In the genomic region with DNA sequence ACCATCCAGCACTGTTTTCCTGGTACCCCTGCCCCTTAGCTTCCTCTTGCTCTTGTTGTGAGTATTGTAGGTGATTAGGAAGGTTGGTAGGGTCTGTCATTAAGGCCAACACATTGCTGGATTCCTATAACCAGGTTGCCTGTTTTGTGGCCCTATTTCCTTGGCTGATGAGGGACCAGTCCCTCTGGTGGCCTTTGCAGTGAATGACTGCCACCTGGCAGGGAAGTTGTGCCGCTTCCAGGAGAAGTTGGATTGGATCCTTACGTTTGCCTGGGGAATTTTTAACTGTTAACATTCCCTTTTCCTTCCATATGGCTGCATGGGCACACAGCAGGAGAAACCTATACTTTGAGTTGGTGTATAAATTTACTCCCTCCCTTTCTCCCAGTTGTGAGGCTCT, we compare ENCODE assay signal across 10 cellular contexts. TPM values are rescaled to one million over a fixed set of nuclear protein-coding genes. Genes with fewer than 3 reads are reported as not detected.
DNase-seq lines count a peak whose midpoint lies in the region; ATAC-seq and TF ChIP-seq lines count a peak whose summit lies in the region.
"Had no signal": no experiment of that assay in that cellular context is flagged by ENCODE, and none has a peak within 500 bp of the region (broad histone marks: within the 10 kb centered on the region; RNA-seq: fewer than 3 reads in every experiment).

No MANE protein-coding gene starts in this region.

- H3K9ac ChIP-seq in MM.1S (ENCODE audit: low read length) (no peak overlapping the region), trophoblast cell (ENCODE audit: low read length) (no peak overlapping the region)

- POLR2A ChIA-PET in CD4-positive, alpha-beta T cell (lab: Charles Lee), result no interaction called here

- no peaks in the 10 kb centered on the region for H3K9me3 ChIP-seq in MM.1S (replicated peaks; ENCODE audit: insufficient read depth, low read length)
- no peaks in the 10 kb centered on the region for H3K9me3 ChIP-seq in trophoblast cell (ENCODE audit: insufficient read depth, low read depth, low read length)
- no peaks in the 10 kb centered on the region for H3K9me3 ChIP-seq in CD4-positive, alpha-beta T cell (ENCODE audit: control insufficient read depth, low read length)
- H3K9me3 ChIP-seq: suprapubic skin had no signal

- no peak overlapping the region for H3K4me3 Mint-ChIP-seq in endothelial cell (ENCODE audit: unreplicated experiment)
- H3K4me3 Mint-ChIP-seq in CD4-positive, alpha-beta T cell, result no peak overlapping the region
- no peak overlapping the region for H3K4me3 Mint-ChIP-seq in stimulated activated effector memory CD8-positive, alpha-beta T cell treated with anti-CD3 and anti-CD28 coated beads, Interleukin-12 subunit alpha, Interleukin-12 subunit beta, amount 100 ng/mL, for 72 hours
- H3K4me3 Mint-ChIP-seq: activated B cell treated with CpG ODN at 0.5 μM for 24 hours had no signal

- TF ChIP-seq CTCF in GM12864 (IDR thresholded peaks at IDR 0.05; ENCODE audit: low read depth, low read length, missing control alignments), result peak; percentile 33
- 0 out of 2 replicates have a peak, but pooled peaks have one; percentile 10 for TF ChIP-seq CTCF in MM.1S (IDR thresholded peaks at IDR 0.05; ENCODE audit: low read length)
- peak; percentile 56 for TF ChIP-seq CTCF in endothelial cell (IDR thresholded peaks at IDR 0.05; ENCODE audit: unreplicated experiment)
- TF ChIP-seq CTCF in CD4-positive, alpha-beta T cell (IDR thresholded peaks at IDR 0.05), result no peak

- H2BK12ac ChIP-seq in trophoblast cell (ENCODE audit: low read length), result no peak overlapping the region

- no peaks in the 10 kb centered on the region for H3F3A ChIP-seq in MM.1S (ENCODE audit: insufficient read depth, low read length)

- peaks cover 14% of the 10 kb centered on the region for H3K4me1 Mint-ChIP-seq in endothelial cell (ENCODE audit: unreplicated experiment)
- H3K4me1 Mint-ChIP-seq in CD4-positive, alpha-beta T cell (ENCODE audit: low read depth), result no peaks in the 10 kb centered on the region
- H3K4me1 Mint-ChIP-seq in stimulated activated effector memory CD8-positive, alpha-beta T cell treated with anti-CD3 and anti-CD28 coated beads, Interleukin-12 subunit alpha, Interleukin-12 subunit beta, amount 100 ng/mL, for 72 hours, result no peaks in the 10 kb centered on the region
- H3K4me1 Mint-ChIP-seq: activated B cell treated with CpG ODN at 0.5 μM for 24 hours had no signal

- H3K36me3 ChIP-seq in MM.1S (replicated peaks; ENCODE audit: insufficient read depth, low read length), result no peaks in the 10 kb centered on the region
- peaks cover 9 to 27% of the 10 kb centered on the region in 2 experiments for H3K36me3 ChIP-seq in trophoblast cell (ENCODE audit: control insufficient read depth in 1 of 2, insufficient read depth in 2 of 2, low read length in 2 of 2)

- H4K8ac ChIP-seq in trophoblast cell (ENCODE audit: low read depth, low read length), result no peak overlapping the region

- no peak overlapping the region for H3K23ac ChIP-seq in trophoblast cell (ENCODE audit: low read length)

- H3K27me3 ChIP-seq in MM.1S (replicated peaks; ENCODE audit: insufficient read depth, low read length) (no peaks in the 10 kb centered on the region), trophoblast cell (ENCODE audit: insufficient read depth, low read length) (no peaks in the 10 kb centered on the region)
- H3K27me3 ChIP-seq in CD4-positive, alpha-beta T cell (ENCODE audit: control insufficient read depth, insufficient read depth, low read length), result no peaks in the 10 kb centered on the region
- H3K27me3 ChIP-seq: suprapubic skin had no signal

- H3K79me1 ChIP-seq in trophoblast cell (ENCODE audit: low read length), result peaks cover 29% of the 10 kb centered on the region

- ATAC-seq in CD4-positive, alpha-beta T cell (ENCODE audit: poor library complexity), result no peak
- ATAC-seq in HG02798 (IDR thresholded peaks at IDR 0.05; ENCODE audit: poor library complexity, unreplicated experiment), result no peak
- no peak for ATAC-seq in stimulated activated effector memory CD8-positive, alpha-beta T cell treated with anti-CD3 and anti-CD28 coated beads, Interleukin-12 subunit alpha, Interleukin-12 subunit beta, amount 100 ng/mL, for 72 hours

- no peak overlapping the region for H3K18ac ChIP-seq in trophoblast cell (ENCODE audit: low read length)

- H4K20me1 ChIP-seq in MM.1S (ENCODE audit: insufficient read depth, low read length), result no peaks in the 10 kb centered on the region

- no peak overlapping the region for H2AK5ac ChIP-seq in trophoblast cell (ENCODE audit: low read length)

- H4K12ac ChIP-seq in trophoblast cell (ENCODE audit: low read depth, low read length), result no peak overlapping the region

- H3K36me3 Mint-ChIP-seq in endothelial cell (ENCODE audit: low read depth, unreplicated experiment), result peaks cover 22% of the 10 kb centered on the region
- H3K36me3 Mint-ChIP-seq in CD4-positive, alpha-beta T cell (ENCODE audit: low read depth), result peaks cover 72% of the 10 kb centered on the region
- H3K36me3 Mint-ChIP-seq in stimulated activated effector memory CD8-positive, alpha-beta T cell treated with anti-CD3 and anti-CD28 coated beads, Interleukin-12 subunit alpha, Interleukin-12 subunit beta, amount 100 ng/mL, for 72 hours, result peaks cover 54% of the 10 kb centered on the region

- H3K79me2 ChIP-seq in MM.1S (ENCODE audit: low read length) (no peaks in the 10 kb centered on the region), trophoblast cell (ENCODE audit: control insufficient read depth, insufficient read depth, low read length, poor library complexity) (peaks cover 6% of the 10 kb centered on the region)

- no peaks in the 10 kb centered on the region for H3K27me3 Mint-ChIP-seq in endothelial cell (ENCODE audit: unreplicated experiment)
- no peaks in the 10 kb centered on the region for H3K27me3 Mint-ChIP-seq in CD4-positive, alpha-beta T cell
- H3K27me3 Mint-ChIP-seq: activated B cell treated with CpG ODN at 0.5 μM for 24 hours had no signal

- H3K27ac ChIP-seq in MM.1S (ENCODE audit: low read length), result no peak overlapping the region
- peak overlapping the region; percentile 37 for H3K27ac ChIP-seq in trophoblast cell (ENCODE audit: low read depth, low read length)
- H3K27ac ChIP-seq in CD4-positive, alpha-beta T cell (ENCODE audit: low read depth, low read length), result no peak overlapping the region
- H3K27ac ChIP-seq: suprapubic skin had no signal

- CTCF ChIA-PET in CD4-positive, alpha-beta T cell (lab: Charles Lee), result no interaction called here

- DNase-seq in GM12864 (ENCODE audit: low read depth) (no peak), MM.1S (no peak), endothelial cell (ENCODE audit: low spot score) (peak; percentile 19), trophoblast cell (peak in 1 of 2 donors; percentile 44)
- DNase-seq in CD4-positive, alpha-beta T cell, result no peak
- DNase-seq in stimulated activated effector memory CD8-positive, alpha-beta T cell treated with anti-CD3 and anti-CD28 coated beads, Interleukin-12 subunit alpha, Interleukin-12 subunit beta, amount 100 ng/mL, for 72 hours (ENCODE audit: low spot score in 2 of 2), result no peak
- DNase-seq: activated B cell treated with CpG ODN at 0.5 μM for 24 hours; stimulated activated CD4-positive, alpha-beta T cell treated with anti-CD3 and anti-CD28 coated beads, Interleukin-4, amount 100 ng/mL, for 4 hours had no signal

- intact Hi-C loops in CD4-positive, alpha-beta T cell (cut with DNase I, micrococcal nuclease), result no loop called here

- H3K9me2 ChIP-seq in MM.1S (replicated peaks; ENCODE audit: insufficient read depth, low read length), result no peaks in the 10 kb centered on the region

- WGBS in trophoblast cell (ENCODE audit: extremely low coverage, insufficient coverage, insufficient read length), result no CpG with 5 or more reads among the region's 2 CpGs

- H3K4me3 ChIP-seq in GM12864 (ENCODE audit: low read depth, low read length), result no peak overlapping the region
- H3K4me3 ChIP-seq in MM.1S (ENCODE audit: low read length), result no peak overlapping the region
- H3K4me3 ChIP-seq in trophoblast cell (ENCODE audit: low read depth, low read length), result no peak overlapping the region
- H3K4me3 ChIP-seq: suprapubic skin had no signal

- H3K4me2 ChIP-seq in MM.1S (ENCODE audit: low read depth, low read length) (no peak overlapping the region), trophoblast cell (ENCODE audit: low read length) (no peak overlapping the region)

- H2BK120ac ChIP-seq in trophoblast cell (ENCODE audit: insufficient read depth, low read length, poor library complexity), result no peak overlapping the region

- H3K27ac Mint-ChIP-seq in endothelial cell (ENCODE audit: unreplicated experiment), result no peak overlapping the region
- H3K27ac Mint-ChIP-seq in CD4-positive, alpha-beta T cell, result no peak overlapping the region
- H3K27ac Mint-ChIP-seq in stimulated activated effector memory CD8-positive, alpha-beta T cell treated with anti-CD3 and anti-CD28 coated beads, Interleukin-12 subunit alpha, Interleukin-12 subunit beta, amount 100 ng/mL, for 72 hours, result no peak overlapping the region
- H3K27ac Mint-ChIP-seq: activated B cell treated with CpG ODN at 0.5 μM for 24 hours had no signal

- peak overlapping the region; percentile 20 for H4K91ac ChIP-seq in trophoblast cell (ENCODE audit: low read depth, low read length)

- H3K9me3 Mint-ChIP-seq in endothelial cell (ENCODE audit: unreplicated experiment), result no peaks in the 10 kb centered on the region
- no peaks in the 10 kb centered on the region for H3K9me3 Mint-ChIP-seq in CD4-positive, alpha-beta T cell
- H3K9me3 Mint-ChIP-seq in stimulated activated effector memory CD8-positive, alpha-beta T cell treated with anti-CD3 and anti-CD28 coated beads, Interleukin-12 subunit alpha, Interleukin-12 subunit beta, amount 100 ng/mL, for 72 hours, result no peaks in the 10 kb centered on the region
- H3K9me3 Mint-ChIP-seq: activated B cell treated with CpG ODN at 0.5 μM for 24 hours had no signal

- H3K4me1 ChIP-seq in MM.1S (ENCODE audit: low read length) (no peaks in the 10 kb centered on the region), trophoblast cell (ENCODE audit: control insufficient read depth in 1 of 2, insufficient read depth in 2 of 2, low read length in 2 of 2) (peaks cover 11 to 28% of the 10 kb centered on the region in 2 experiments)
- H3K4me1 ChIP-seq: suprapubic skin had no signal

- no peak overlapping the region for H3K14ac ChIP-seq in trophoblast cell (ENCODE audit: low read length)

- H2AFZ ChIP-seq in MM.1S (ENCODE audit: low read length), result no peak overlapping the region
- no peak overlapping the region for H2AFZ ChIP-seq in trophoblast cell (ENCODE audit: insufficient read depth, low read length, poor library complexity)

- no peak overlapping the region for H2BK5ac ChIP-seq in trophoblast cell (ENCODE audit: low read depth, low read length, poor library complexity)

- H3K4ac ChIP-seq in trophoblast cell (ENCODE audit: low read depth, low read length), result no peak overlapping the region

RNA-seq across cellular contexts. Expression of gene LCMT1, which starts 32.4 kb away (rescaled TPM):
- total RNA-seq in endothelial cell (ENCODE audit: unreplicated experiment), result 59.3 TPM
- 63.4 and 67.6 TPM in 2 replicates for polyA plus RNA-seq in trophoblast cell (2013)
- 10 to 100 TPM; 22.5 to 28.2 TPM for total RNA-seq in CD4-positive, alpha-beta T cell
